21 cellular contexts compared by ENCODE assay signal in genomic region chr11:85407648-85408047, GRCh38.
A peak's percentile ranks its signal among the peaks of the same experiment; 100 is the strongest.
DNase-seq lines count a peak whose midpoint lies in the region; ATAC-seq and TF ChIP-seq lines count a peak whose summit lies in the region.
"Had no signal": no experiment of that assay in that cellular context is flagged by ENCODE, and none has a peak within 500 bp of the region (broad histone marks: within the 10 kb centered on the region; RNA-seq: fewer than 3 reads in every experiment).

No MANE protein-coding gene starts in this region.

- H3K4me1 ChIP-seq in hepatocyte (ENCODE audit: insufficient read depth) = no peaks in the 10 kb centered on the region
- H3K4me1 ChIP-seq: SJSA1 had no signal

- H3K79me2 ChIP-seq in hepatocyte = no peaks in the 10 kb centered on the region

- H3K36me3 Mint-ChIP-seq in stimulated activated effector memory CD8-positive, alpha-beta T cell treated with anti-CD3 and anti-CD28 coated beads, Interleukin-12 subunit alpha, Interleukin-12 subunit beta, amount 100 ng/mL, for 72 hours = no peaks in the 10 kb centered on the region
- H3K36me3 Mint-ChIP-seq: CD8-positive, alpha-beta T cell had no signal

- no peak overlapping the region for H2AFZ ChIP-seq in hepatocyte

- no peak overlapping the region for H3K4me3 ChIP-seq in hepatocyte
- H3K4me3 ChIP-seq: BLaER1, SJSA1 had no signal

- no peaks in the 10 kb centered on the region for H3K36me3 ChIP-seq in hepatocyte (replicated peaks; ENCODE audit: insufficient read depth, low read depth)
- H3K36me3 ChIP-seq: BLaER1, SJSA1 had no signal

- H3K27ac Mint-ChIP-seq in stimulated activated effector memory CD8-positive, alpha-beta T cell treated with anti-CD3 and anti-CD28 coated beads, Interleukin-12 subunit alpha, Interleukin-12 subunit beta, amount 100 ng/mL, for 72 hours = no peak overlapping the region
- H3K27ac Mint-ChIP-seq: CD8-positive, alpha-beta T cell had no signal

- H3K9me3 Mint-ChIP-seq in stimulated activated effector memory CD8-positive, alpha-beta T cell treated with anti-CD3 and anti-CD28 coated beads, Interleukin-12 subunit alpha, Interleukin-12 subunit beta, amount 100 ng/mL, for 72 hours = peaks cover 39% of the 10 kb centered on the region

- no peak for ATAC-seq in stimulated activated effector memory CD8-positive, alpha-beta T cell treated with anti-CD3 and anti-CD28 coated beads, Interleukin-12 subunit alpha, Interleukin-12 subunit beta, amount 100 ng/mL, for 72 hours
- ATAC-seq in GM18505 (IDR thresholded peaks at IDR 0.05; ENCODE audit: unreplicated experiment) = no peak
- ATAC-seq: CD8-positive, alpha-beta T cell; HepG2; Panc1 had no signal

- no peaks in the 10 kb centered on the region for H3K9me2 ChIP-seq in hepatocyte (replicated peaks; ENCODE audit: insufficient read depth)

- 51% methylated on average over 2 of the region's 2 CpGs for WGBS in hepatocyte (ENCODE audit: low lambda C conversion rate, missing lambda C conversion rate)

- no peaks in the 10 kb centered on the region for H3K9me3 ChIP-seq in hepatocyte (ENCODE audit: low read depth)
- H3K9me3 ChIP-seq: SJSA1 had no signal

- H3K27ac ChIP-seq in hepatocyte = no peak overlapping the region
- H3K27ac ChIP-seq: BLaER1, SJSA1 had no signal

- no peaks in the 10 kb centered on the region for H3K27me3 ChIP-seq in hepatocyte
- H3K27me3 ChIP-seq: BLaER1, SJSA1 had no signal

- H3K4me3 Mint-ChIP-seq in stimulated activated effector memory CD8-positive, alpha-beta T cell treated with anti-CD3 and anti-CD28 coated beads, Interleukin-12 subunit alpha, Interleukin-12 subunit beta, amount 100 ng/mL, for 72 hours = no peak overlapping the region
- H3K4me3 Mint-ChIP-seq: CD8-positive, alpha-beta T cell had no signal

- no peak overlapping the region for H3K4me2 ChIP-seq in hepatocyte
- H3K4me2 ChIP-seq: BLaER1 had no signal

- TF ChIP-seq POLR2A in GM18505 (IDR thresholded peaks at IDR 0.05; ENCODE audit: borderline replicate concordance, extremely low read depth, insufficient read depth, insufficient read length) = no peak

- TF ChIP-seq CTCF in hepatocyte (IDR thresholded peaks at IDR 0.05; ENCODE audit: poor library complexity) = no peak

- DNase-seq in DMS53 (lab: John Stamatoyannopoulos, UW) = peak; percentile 96
- peak; percentile 49 for DNase-seq in LHCN-M2 (ENCODE audit: low read depth)
- peak; percentile 89 for DNase-seq in NCI-H510A treated with DMSO at 0.1 percent for 48 hours (lab: John Stamatoyannopoulos, UW)
- DNase-seq in left kidney (ENCODE audit: low read depth, low spot score) = peak; percentile 31
- DNase-seq in stimulated activated effector memory CD8-positive, alpha-beta T cell treated with anti-CD3 and anti-CD28 coated beads, Interleukin-12 subunit alpha, Interleukin-12 subunit beta, amount 100 ng/mL, for 72 hours (ENCODE audit: low spot score in 2 of 2) = no peak
- no peak for DNase-seq in activated CD4-positive, alpha-beta T cell treated with anti-CD3 and anti-CD28 coated beads, Interleukin-2, amount 50 U/mL, for 1 hour
- no peak for DNase-seq in hepatocyte (ENCODE audit: low spot score)
- DNase-seq: CD8-positive, alpha-beta T cell; DMS79; KBM-7; MV-4-11; NCI-H1436; NCI-H2081 treated with DMSO at 0.1 percent for 48 hours; NCI-H226; NCI-H748 treated with DMSO at 0.1 percent for 48 hours; T-helper 2 cell had no signal

- no peaks in the 10 kb centered on the region for H3K4me1 Mint-ChIP-seq in stimulated activated effector memory CD8-positive, alpha-beta T cell treated with anti-CD3 and anti-CD28 coated beads, Interleukin-12 subunit alpha, Interleukin-12 subunit beta, amount 100 ng/mL, for 72 hours

- no peaks in the 10 kb centered on the region for H4K20me1 ChIP-seq in hepatocyte (ENCODE audit: insufficient read depth, poor library complexity, severe bottlenecking)
- H4K20me1 ChIP-seq: BLaER1 had no signal

Comparison
In these comparisons a context has a peak if more than half of its experiments do, and no peak if none do; other contexts are left out.
1. DNase-seq: peak in DMS53 (single experiment), LHCN-M2 (single experiment), NCI-H510A treated with DMSO at 0.1 percent for 48 hours (single experiment) and left kidney (single experiment); none in stimulated activated effector memory CD8-positive, alpha-beta T cell treated with anti-CD3 and anti-CD28 coated beads, Interleukin-12 subunit alpha, Interleukin-12 subunit beta, amount 100 ng/mL, for 72 hours (0 of 2), activated CD4-positive, alpha-beta T cell treated with anti-CD3 and anti-CD28 coated beads, Interleukin-2, amount 50 U/mL, for 1 hour (single experiment) and hepatocyte (single experiment).